1 cellular context compared by ENCODE assay signal in the genomic region with DNA sequence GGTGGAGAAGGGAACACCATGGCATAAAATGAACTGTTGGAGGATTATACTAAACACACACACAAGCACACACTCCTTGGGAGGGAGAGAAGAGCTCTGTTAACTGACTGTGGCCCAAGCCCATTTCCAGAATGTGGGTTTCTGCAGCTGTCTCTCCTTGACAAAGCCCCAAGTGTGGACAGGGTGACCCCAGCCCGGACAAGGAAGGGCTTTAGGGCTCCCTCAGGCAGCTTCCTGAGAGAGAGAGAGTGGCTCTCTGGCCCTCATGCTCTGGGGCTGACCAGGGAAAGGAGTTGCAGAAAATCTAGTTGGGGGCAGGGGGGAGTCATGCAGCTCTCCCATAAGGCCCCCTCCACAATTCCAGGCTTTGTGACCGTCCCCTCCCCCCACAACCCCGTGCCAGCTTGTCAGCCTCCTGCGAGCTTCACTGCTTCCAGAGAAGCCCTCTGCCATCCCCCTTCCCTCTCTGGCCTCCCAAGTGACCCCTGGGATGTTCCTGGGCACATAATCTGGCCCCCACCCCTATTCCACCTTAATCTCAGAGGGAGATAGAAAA.
TF ChIP-seq lines count a peak whose summit lies in the region.

No MANE protein-coding gene starts in this region.

TF ChIP-seq in neural cell, 6 proteins besides CTCF, POLR2A, EP300 and RAD21 (continued from another document):
- TF ChIP-seq, protein P1, sequence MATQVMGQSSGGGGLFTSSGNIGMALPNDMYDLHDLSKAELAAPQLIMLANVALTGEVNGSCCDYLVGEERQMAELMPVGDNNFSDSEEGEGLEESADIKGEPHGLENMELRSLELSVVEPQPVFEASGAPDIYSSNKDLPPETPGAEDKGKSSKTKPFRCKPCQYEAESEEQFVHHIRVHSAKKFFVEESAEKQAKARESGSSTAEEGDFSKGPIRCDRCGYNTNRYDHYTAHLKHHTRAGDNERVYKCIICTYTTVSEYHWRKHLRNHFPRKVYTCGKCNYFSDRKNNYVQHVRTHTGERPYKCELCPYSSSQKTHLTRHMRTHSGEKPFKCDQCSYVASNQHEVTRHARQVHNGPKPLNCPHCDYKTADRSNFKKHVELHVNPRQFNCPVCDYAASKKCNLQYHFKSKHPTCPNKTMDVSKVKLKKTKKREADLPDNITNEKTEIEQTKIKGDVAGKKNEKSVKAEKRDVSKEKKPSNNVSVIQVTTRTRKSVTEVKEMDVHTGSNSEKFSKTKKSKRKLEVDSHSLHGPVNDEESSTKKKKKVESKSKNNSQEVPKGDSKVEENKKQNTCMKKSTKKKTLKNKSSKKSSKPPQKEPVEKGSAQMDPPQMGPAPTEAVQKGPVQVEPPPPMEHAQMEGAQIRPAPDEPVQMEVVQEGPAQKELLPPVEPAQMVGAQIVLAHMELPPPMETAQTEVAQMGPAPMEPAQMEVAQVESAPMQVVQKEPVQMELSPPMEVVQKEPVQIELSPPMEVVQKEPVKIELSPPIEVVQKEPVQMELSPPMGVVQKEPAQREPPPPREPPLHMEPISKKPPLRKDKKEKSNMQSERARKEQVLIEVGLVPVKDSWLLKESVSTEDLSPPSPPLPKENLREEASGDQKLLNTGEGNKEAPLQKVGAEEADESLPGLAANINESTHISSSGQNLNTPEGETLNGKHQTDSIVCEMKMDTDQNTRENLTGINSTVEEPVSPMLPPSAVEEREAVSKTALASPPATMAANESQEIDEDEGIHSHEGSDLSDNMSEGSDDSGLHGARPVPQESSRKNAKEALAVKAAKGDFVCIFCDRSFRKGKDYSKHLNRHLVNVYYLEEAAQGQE (IDR thresholded peaks at IDR 0.05; ENCODE audit: borderline replicate concordance) = no peak
